ENCODE assay signal across 9 cellular contexts in genomic region chr15:63763476-63764123, GRCh38.
DNase-seq lines count a peak whose midpoint lies in the region; ATAC-seq and TF ChIP-seq lines count a peak whose summit lies in the region.
"Had no signal": no experiment of that assay in that cellular context is flagged by ENCODE, and none has a peak within 500 bp of the region (broad histone marks: within the 10 kb centered on the region; RNA-seq: fewer than 3 reads in every experiment).

No MANE protein-coding gene starts in this region.

- H3K27ac Mint-ChIP-seq in HFFc6: peak overlapping the region; percentile 31; the same call in 1 of the 2 replicates
- peak overlapping the region; percentile 62 for H3K27ac Mint-ChIP-seq in T-helper 2 cell treated with Interferon-gamma antibody and Interleukin-4, amounts not matched to agents 5 μg/mL and 100 μg/mL, for 36 hours
- H3K27ac Mint-ChIP-seq in natural killer cell treated with Interleukin-12 subunit alpha and Interleukin-12 subunit beta and Interleukin-15 and Interleukin-18, amount 100 ng/mL, for 72 hours: peak overlapping the region; percentile 42 to 46

- H3K4me3 ChIP-seq in heart left ventricle: no peak overlapping the region

- H3K27me3 Mint-ChIP-seq in HFFc6 (ENCODE audit: insufficient read depth): no peaks in the 10 kb centered on the region; the same call in 1 of the 2 replicates
- no peaks in the 10 kb centered on the region for H3K27me3 Mint-ChIP-seq in T-helper 2 cell treated with Interferon-gamma antibody and Interleukin-4, amounts not matched to agents 5 μg/mL and 100 μg/mL, for 36 hours (ENCODE audit: low read depth)
- H3K27me3 Mint-ChIP-seq in natural killer cell treated with Interleukin-12 subunit alpha and Interleukin-12 subunit beta and Interleukin-15 and Interleukin-18, amount 100 ng/mL, for 72 hours: no peaks in the 10 kb centered on the region

- no peaks in the 10 kb centered on the region for H3K9me3 Mint-ChIP-seq in HFFc6
- no peaks in the 10 kb centered on the region for H3K9me3 Mint-ChIP-seq in T-helper 2 cell treated with Interferon-gamma antibody and Interleukin-4, amounts not matched to agents 5 μg/mL and 100 μg/mL, for 36 hours
- no peaks in the 10 kb centered on the region for H3K9me3 Mint-ChIP-seq in natural killer cell treated with Interleukin-12 subunit alpha and Interleukin-12 subunit beta and Interleukin-15 and Interleukin-18, amount 100 ng/mL, for 72 hours

- H3K27ac ChIP-seq in heart left ventricle: no peak overlapping the region

- ATAC-seq in natural killer cell treated with Interleukin-12 subunit alpha and Interleukin-12 subunit beta and Interleukin-15 and Interleukin-18, amount 100 ng/mL, for 72 hours: peak; percentile 84 to 99
- ATAC-seq in GM21526 (IDR thresholded peaks at IDR 0.05; ENCODE audit: low FRiP score, unreplicated experiment): no peak
- no peak for ATAC-seq in heart left ventricle

- peaks cover 0 to 7% (median 0%) of the 10 kb centered on the region in 9 donors for H3K36me3 ChIP-seq in heart left ventricle

- no peaks in the 10 kb centered on the region for H3K27me3 ChIP-seq in heart left ventricle

- DNase-seq in GM10266 (ENCODE audit: extremely low spot score): peak; percentile 17
- DNase-seq in HFFc6: no peak
- no peak for DNase-seq in T-helper 2 cell treated with Interferon-gamma antibody and Interleukin-4, amounts not matched to agents 5 μg/mL and 100 μg/mL, for 36 hours (ENCODE audit: low spot score)
- DNase-seq in natural killer cell treated with Interleukin-12 subunit alpha and Interleukin-12 subunit beta and Interleukin-15 and Interleukin-18, amount 100 ng/mL, for 72 hours (ENCODE audit: low spot score): no peak
- no peak for DNase-seq in cortex of kidney (lab: John Stamatoyannopoulos, UW)
- no peak for DNase-seq in COR-L47 (lab: John Stamatoyannopoulos, UW)
- no peak for DNase-seq in heart left ventricle
- DNase-seq: stimulated activated CD4-positive, alpha-beta T cell treated with anti-CD3 and anti-CD28 coated beads, Interleukin-1b, Interleukin-23, amount 100 ng/mL, for 48 hours had no signal

- H3K9me3 ChIP-seq in heart left ventricle: no peaks in the 10 kb centered on the region

- peaks cover 32% of the 10 kb centered on the region for H3K4me1 Mint-ChIP-seq in HFFc6 (ENCODE audit: low read depth)
- H3K4me1 Mint-ChIP-seq in T-helper 2 cell treated with Interferon-gamma antibody and Interleukin-4, amounts not matched to agents 5 μg/mL and 100 μg/mL, for 36 hours (ENCODE audit: low read depth): peaks cover 39% of the 10 kb centered on the region
- peaks cover 42 to 59% of the 10 kb centered on the region in 2 donors for H3K4me1 Mint-ChIP-seq in natural killer cell treated with Interleukin-12 subunit alpha and Interleukin-12 subunit beta and Interleukin-15 and Interleukin-18, amount 100 ng/mL, for 72 hours (ENCODE audit: low read depth in 2 of 2)

- H3K4me3 Mint-ChIP-seq in HFFc6: no peak overlapping the region
- peak overlapping the region; percentile 46 for H3K4me3 Mint-ChIP-seq in T-helper 2 cell treated with Interferon-gamma antibody and Interleukin-4, amounts not matched to agents 5 μg/mL and 100 μg/mL, for 36 hours
- peak overlapping the region; percentile 40 for H3K4me3 Mint-ChIP-seq in natural killer cell treated with Interleukin-12 subunit alpha and Interleukin-12 subunit beta and Interleukin-15 and Interleukin-18, amount 100 ng/mL, for 72 hours

- intact Hi-C loops in heart left ventricle (cut with DNase I): loop anchor here in 3 of 10 donors (5.0 to 10.0 kb wide), 2 partner anchors 51 to 69 kb away; partner anchors contain the start of gene HERC1 (in 2 of the 3)

- 91 to 97% (median 94%) methylated on average over 3 of the region's 3 CpGs for WGBS in heart left ventricle, 4 donors

- peaks cover 0 to 64% (median 42%) of the 10 kb centered on the region in 12 donors for H3K4me1 ChIP-seq in heart left ventricle

- no peak for TF ChIP-seq POLR2A in heart left ventricle (IDR thresholded peaks at IDR 0.05)

- TF ChIP-seq CTCF in GM10266 (IDR thresholded peaks at IDR 0.05; ENCODE audit: control insufficient read depth, insufficient read depth, low read depth, missing control alignments) (no peak), HFFc6 (IDR thresholded peaks at IDR 0.05) (no peak), heart left ventricle (IDR thresholded peaks at IDR 0.05) (no peak)

- H3K36me3 Mint-ChIP-seq in HFFc6 (ENCODE audit: low read depth): peaks cover 6% of the 10 kb centered on the region
- H3K36me3 Mint-ChIP-seq in T-helper 2 cell treated with Interferon-gamma antibody and Interleukin-4, amounts not matched to agents 5 μg/mL and 100 μg/mL, for 36 hours (ENCODE audit: low read depth): peaks cover 12% of the 10 kb centered on the region
- no peaks in the 10 kb centered on the region for H3K36me3 Mint-ChIP-seq in natural killer cell treated with Interleukin-12 subunit alpha and Interleukin-12 subunit beta and Interleukin-15 and Interleukin-18, amount 100 ng/mL, for 72 hours

Comparison
In these comparisons a context has a peak if more than half of its experiments do, and no peak if none do; other contexts are left out.
1. ATAC-seq: peak in natural killer cell treated with Interleukin-12 subunit alpha and Interleukin-12 subunit beta and Interleukin-15 and Interleukin-18, amount 100 ng/mL, for 72 hours (2 of 2); none in GM21526 (single experiment) and heart left ventricle (0 of 4).
2. Peak in every context shown above with its lines, with median percentiles within 50 percentile points of each other: H3K27ac Mint-ChIP-seq.